Comparison of ENCODE assay signal across 12 cellular contexts in the genomic region with DNA sequence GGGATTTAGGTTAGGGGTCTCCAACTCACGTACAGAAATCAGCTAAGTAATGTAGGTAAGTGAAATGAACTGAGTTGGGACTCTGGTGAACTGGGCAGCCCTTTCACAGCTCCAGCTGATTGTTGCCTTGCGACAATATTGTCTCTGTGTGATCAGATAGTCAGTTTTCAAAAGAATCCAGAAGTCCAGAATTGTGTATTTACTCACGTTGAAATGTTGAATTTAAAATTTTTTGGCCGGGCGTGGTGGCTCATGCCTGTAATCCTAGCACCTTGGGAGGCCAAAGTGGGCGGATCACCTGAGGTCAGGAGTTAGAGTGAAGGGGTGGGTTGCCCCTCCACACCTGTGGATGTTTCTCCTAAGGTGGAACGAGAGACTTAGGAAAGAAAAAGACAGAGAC. TPM values are rescaled to one million over a fixed set of nuclear protein-coding genes. Genes with fewer than 3 reads are reported as not detected.
DNase-seq lines count a peak whose midpoint lies in the region; ATAC-seq and TF ChIP-seq lines count a peak whose summit lies in the region.
"Had no signal": no experiment of that assay in that cellular context is flagged by ENCODE, and none has a peak within 500 bp of the region (broad histone marks: within the 10 kb centered on the region; RNA-seq: fewer than 3 reads in every experiment).

No MANE protein-coding gene starts in this region.

- DNase-seq in HCT116 (ENCODE audit: low read depth, low spot score), result no peak
- DNase-seq in activated CD8-positive, alpha-beta T cell treated with anti-CD3 and anti-CD28 coated beads, Interleukin-2, amount 10 ng/mL, durations not matched to agents 7 days and 5 days, result no peak
- no peak for DNase-seq in memory B cell (ENCODE audit: low spot score in 2 of 2)
- no peak for DNase-seq in NCI-H2196 (lab: John Stamatoyannopoulos, UW; ENCODE audit: unreplicated experiment)
- no peak for DNase-seq in effector memory CD8-positive, alpha-beta T cell
- DNase-seq: activated gamma-delta T cell treated with Interleukin-2 at 50 U/mL for 16 hours had no signal

- peaks cover 69% of the 10 kb centered on the region for H3K4me1 Mint-ChIP-seq in activated CD8-positive, alpha-beta T cell treated with anti-CD3 and anti-CD28 coated beads, Interleukin-2, amount 10 ng/mL, durations not matched to agents 7 days and 5 days (ENCODE audit: low read depth)
- H3K4me1 Mint-ChIP-seq in memory B cell, result peaks cover 33% of the 10 kb centered on the region
- peaks cover 31 to 37% of the 10 kb centered on the region in 2 donors for H3K4me1 Mint-ChIP-seq in effector memory CD8-positive, alpha-beta T cell (ENCODE audit: low read depth in 2 of 2)

- RAD21 ChIA-PET in HCT116 (lab: Charles Lee; ENCODE audit: low non-redundant PET in 1 of 2, low total read pairs in 2 of 2, uncharacterized antibody in 2 of 2, unreplicated experiment in 2 of 2), result interaction anchor here in 1 of 2 experiments (0.6 kb wide), 1 partner anchor 42 kb away, joined by 4 read pairs; no protein-coding TSS in a partner anchor

- CTCF ChIA-PET in HCT116 (lab: Charles Lee), result interaction anchor here (1.0 kb wide), 1 partner anchor 72 kb away, joined by 6 read pairs; no protein-coding TSS in a partner anchor
- CTCF ChIA-PET in activated CD8-positive, alpha-beta T cell treated with anti-CD3 and anti-CD28 coated beads, Interleukin-2, amount 10 ng/mL, durations not matched to agents 7 days and 5 days (lab: Charles Lee), result interaction anchor here (0.6 to 5.1 kb wide), 5 partner anchors 24 to 434 kb away, joined by 3 to 58 read pairs (median 5); a partner anchor contains a TSS

- H3K36me3 ChIP-seq in BLaER1 treated with 17β-estradiol and CSF1 and Interleukin-3, amounts not matched to agents 10 nM and 100 nM, result peaks cover 18 to 36% (median 21%) of the 10 kb centered on the region in 11 experiments
- peaks cover 19 to 31% of the 10 kb centered on the region in 2 experiments for H3K36me3 ChIP-seq in HCT116 (ENCODE audit: control insufficient read depth in 1 of 2, insufficient read depth in 2 of 2, low read length in 2 of 2)

- intact Hi-C loops in HCT116 (cut with micrococcal nuclease), result no loop called here

- peak overlapping the region; percentile 62 for H3K4me3 Mint-ChIP-seq in activated CD8-positive, alpha-beta T cell treated with anti-CD3 and anti-CD28 coated beads, Interleukin-2, amount 10 ng/mL, durations not matched to agents 7 days and 5 days
- no peak overlapping the region for H3K4me3 Mint-ChIP-seq in memory B cell
- no peak overlapping the region for H3K4me3 Mint-ChIP-seq in effector memory CD8-positive, alpha-beta T cell

- peaks cover 46 to 68% (median 61%) of the 10 kb centered on the region in 10 experiments for H3K4me1 ChIP-seq in BLaER1 treated with 17β-estradiol and CSF1 and Interleukin-3, amounts not matched to agents 10 nM and 100 nM
- H3K4me1 ChIP-seq in HCT116 (ENCODE audit: control insufficient read depth in 1 of 2, insufficient read depth in 2 of 2, low read length in 2 of 2), result peaks cover 37 to 55% of the 10 kb centered on the region in 2 experiments

- no peaks in the 10 kb centered on the region for H3K27me3 ChIP-seq in BLaER1 treated with 17β-estradiol and CSF1 and Interleukin-3, amounts not matched to agents 10 nM and 100 nM
- H3K27me3 ChIP-seq in HCT116 (ENCODE audit: insufficient read depth, low read length), result no peaks in the 10 kb centered on the region

- no peaks in the 10 kb centered on the region; a peak in 2 of 22 replicates for H3K9me3 ChIP-seq in BLaER1 treated with 17β-estradiol and CSF1 and Interleukin-3, amounts not matched to agents 10 nM and 100 nM (replicated peaks in 1 of 11)
- H3K9me3 ChIP-seq in HCT116 (ENCODE audit: control insufficient read depth in 1 of 2, insufficient read depth in 1 of 2, low read depth in 1 of 2, low read length in 2 of 2), result no peaks in the 10 kb centered on the region

- TF ChIP-seq POLR2A in HCT116 (IDR thresholded peaks at IDR 0.05; ENCODE audit: borderline replicate concordance, extremely low read depth, insufficient read depth, insufficient read length), result no peak

- H3K79me2 ChIP-seq in HCT116 (ENCODE audit: insufficient read depth, low read length), result peaks cover 96% of the 10 kb centered on the region

- BruUV-seq in HCT116 (replicated peaks; lab: Mats Ljungman, UMichigan), result no TSS peak

- peaks cover 22 to 39% (median 27%) of the 10 kb centered on the region in 11 experiments for H4K20me1 ChIP-seq in BLaER1 treated with 17β-estradiol and CSF1 and Interleukin-3, amounts not matched to agents 10 nM and 100 nM
- H4K20me1 ChIP-seq in HCT116 (ENCODE audit: insufficient read depth), result peaks cover 19% of the 10 kb centered on the region

- peaks cover 37% of the 10 kb centered on the region for H3K36me3 Mint-ChIP-seq in activated CD8-positive, alpha-beta T cell treated with anti-CD3 and anti-CD28 coated beads, Interleukin-2, amount 10 ng/mL, durations not matched to agents 7 days and 5 days (ENCODE audit: low read depth)
- H3K36me3 Mint-ChIP-seq in memory B cell, result peaks cover 13% of the 10 kb centered on the region
- H3K36me3 Mint-ChIP-seq in effector memory CD8-positive, alpha-beta T cell (ENCODE audit: insufficient read depth), result peaks cover 34% of the 10 kb centered on the region

- H3K4me3 ChIP-seq in BLaER1 treated with 17β-estradiol and CSF1 and Interleukin-3, amounts not matched to agents 10 nM and 100 nM, result peak overlapping the region in 8 of 10 experiments; percentile 84 to 96 (median 89); a peak in 9 of 20 replicates
- H3K4me3 ChIP-seq in HCT116 (replicated peaks in 1 of 2; ENCODE audit: low read depth in 1 of 2, low read length in 2 of 2), result peak overlapping the region; percentile 74 to 83; a peak in 3 of 4 replicates

- ATAC-seq in HCT116 (no peak), memory B cell (ENCODE audit: low read depth) (no peak), GM19023 (IDR thresholded peaks at IDR 0.05; ENCODE audit: unreplicated experiment) (no peak), HG02571 (IDR thresholded peaks at IDR 0.05; ENCODE audit: unreplicated experiment) (no peak)
- no peak for ATAC-seq in activated CD8-positive, alpha-beta T cell treated with anti-CD3 and anti-CD28 coated beads, Interleukin-2, amount 10 ng/mL, durations not matched to agents 7 days and 5 days
- ATAC-seq in effector memory CD8-positive, alpha-beta T cell (replicated peaks), result no peak

- H3K27me3 Mint-ChIP-seq in activated CD8-positive, alpha-beta T cell treated with anti-CD3 and anti-CD28 coated beads, Interleukin-2, amount 10 ng/mL, durations not matched to agents 7 days and 5 days (ENCODE audit: low read depth), result no peaks in the 10 kb centered on the region
- no peaks in the 10 kb centered on the region for H3K27me3 Mint-ChIP-seq in memory B cell
- no peaks in the 10 kb centered on the region for H3K27me3 Mint-ChIP-seq in effector memory CD8-positive, alpha-beta T cell

- no peak for TF ChIP-seq RAD21 in HCT116 (IDR thresholded peaks at IDR 0.05; ENCODE audit: low read depth)

- POLR2A ChIA-PET in HCT116 (lab: Charles Lee), result interaction anchor here (3.6 to 9.9 kb wide), 3 partner anchors 14 to 18 kb away, joined by 18 to 343 read pairs (median 30); a partner anchor contains a TSS
- POLR2A ChIA-PET in activated CD8-positive, alpha-beta T cell treated with anti-CD3 and anti-CD28 coated beads, Interleukin-2, amount 10 ng/mL, durations not matched to agents 7 days and 5 days (lab: Charles Lee), result interaction anchor here (1.2 to 10.5 kb wide), 4 partner anchors 15 to 72 kb away, joined by 4 to 507 read pairs (median 54); a partner anchor contains a TSS

- H3K9me3 Mint-ChIP-seq in activated CD8-positive, alpha-beta T cell treated with anti-CD3 and anti-CD28 coated beads, Interleukin-2, amount 10 ng/mL, durations not matched to agents 7 days and 5 days (ENCODE audit: insufficient read depth), result no peaks in the 10 kb centered on the region
- H3K9me3 Mint-ChIP-seq in memory B cell, result no peaks in the 10 kb centered on the region
- no peaks in the 10 kb centered on the region for H3K9me3 Mint-ChIP-seq in effector memory CD8-positive, alpha-beta T cell

- H2AFZ ChIP-seq in HCT116 (ENCODE audit: low read depth, low read length, poor library complexity, severe bottlenecking), result no peak overlapping the region

- H3K9me2 ChIP-seq in HCT116 (ENCODE audit: insufficient read depth), result no peaks in the 10 kb centered on the region

- H3K9ac ChIP-seq in BLaER1 treated with 17β-estradiol and CSF1 and Interleukin-3, amounts not matched to agents 10 nM and 100 nM, result peak overlapping the region in 10 of 11 experiments; percentile 42 to 98 (median 94); a peak in 16 of 22 replicates
- H3K9ac ChIP-seq in HCT116 (ENCODE audit: low read length), result peak overlapping the region; percentile 94

- TF ChIP-seq CTCF in HCT116 (IDR thresholded peaks at IDR 0.05 in 2 of 3, conservative IDR thresholded peaks at IDR 0.05 in 1 of 3; ENCODE audit: borderline replicate concordance in 1 of 3, insufficient read depth in 1 of 3, low read depth in 2 of 3, low read length in 2 of 3), result no peak

- H3K27ac Mint-ChIP-seq in activated CD8-positive, alpha-beta T cell treated with anti-CD3 and anti-CD28 coated beads, Interleukin-2, amount 10 ng/mL, durations not matched to agents 7 days and 5 days, result peak overlapping the region; percentile 28
- H3K27ac Mint-ChIP-seq in memory B cell, result peak overlapping the region; percentile 25
- no peak overlapping the region for H3K27ac Mint-ChIP-seq in effector memory CD8-positive, alpha-beta T cell

- peak overlapping the region; percentile 82 to 97 (median 92) for H3K4me2 ChIP-seq in BLaER1 treated with 17β-estradiol and CSF1 and Interleukin-3, amounts not matched to agents 10 nM and 100 nM
- peak overlapping the region; percentile 92 for H3K4me2 ChIP-seq in HCT116 (ENCODE audit: low read length)

- peak overlapping the region in 6 of 11 experiments; percentile 3 to 98 (median 88); a peak in 7 of 22 replicates for H3K27ac ChIP-seq in BLaER1 treated with 17β-estradiol and CSF1 and Interleukin-3, amounts not matched to agents 10 nM and 100 nM
- H3K27ac ChIP-seq in HCT116 (ENCODE audit: low read depth, low read length), result peak overlapping the region; percentile 85; the same call in 1 of the 2 replicates

RNA-seq across cellular contexts. Expression of a gene that starts 18.8 kb away (rescaled TPM):
- 111 TPM for total RNA-seq in HCT116 (2021; ENCODE audit: unreplicated experiment)
- 113 and 122 TPM in 2 replicates for polyA plus RNA-seq in HCT116 (2012)
- 10 to 100 TPM; 66.0 to 66.9 TPM for total RNA-seq in activated CD8-positive, alpha-beta T cell treated with anti-CD3 and anti-CD28 coated beads, Interleukin-2, amount 10 ng/mL, durations not matched to agents 7 days and 5 days

RNA-seq across cellular contexts. Expression of a gene that starts 22.5 kb away (rescaled TPM):
- 418 TPM for total RNA-seq in HCT116 (2021; ENCODE audit: unreplicated experiment)
- polyA plus RNA-seq in HCT116 (2012), result 519 and 571 TPM in 2 replicates
- 100 to 1,000 TPM; 190 to 202 TPM for total RNA-seq in activated CD8-positive, alpha-beta T cell treated with anti-CD3 and anti-CD28 coated beads, Interleukin-2, amount 10 ng/mL, durations not matched to agents 7 days and 5 days

RNA-seq across cellular contexts. Expression of a gene that starts 25.6 kb away (rescaled TPM):
- not detected for total RNA-seq in HCT116 (2021; ENCODE audit: unreplicated experiment)
- polyA plus RNA-seq in HCT116 (2012), result 0.22 and 0.64 TPM in 2 replicates
- not detected for total RNA-seq in activated CD8-positive, alpha-beta T cell treated with anti-CD3 and anti-CD28 coated beads, Interleukin-2, amount 10 ng/mL, durations not matched to agents 7 days and 5 days
- total RNA-seq: NCI-H460; renal cortical epithelial cell; T-helper 1 cell treated with Interleukin-12 subunit alpha and Interleukin-12 subunit beta and Interleukin-4 antibody, amounts not matched to agents 30 ng/mL and 1 ng/mL, for 36 hours had no signal

RNA-seq across cellular contexts. Expression of a gene that starts 26.4 kb away (rescaled TPM):
- total RNA-seq in HCT116 (2021; ENCODE audit: unreplicated experiment), result 29.5 TPM
- polyA plus RNA-seq in HCT116 (2012), result 38.0 and 43.6 TPM in 2 replicates
- 10 to 100 TPM; 30.4 to 32.7 TPM for total RNA-seq in activated CD8-positive, alpha-beta T cell treated with anti-CD3 and anti-CD28 coated beads, Interleukin-2, amount 10 ng/mL, durations not matched to agents 7 days and 5 days

RNA-seq across cellular contexts. Expression of a gene that starts 53.0 kb away (rescaled TPM):
- 55.5 TPM for total RNA-seq in HCT116 (2021; ENCODE audit: unreplicated experiment)
- polyA plus RNA-seq in HCT116 (2012), result 49.2 and 53.3 TPM in 2 replicates
- total RNA-seq in activated CD8-positive, alpha-beta T cell treated with anti-CD3 and anti-CD28 coated beads, Interleukin-2, amount 10 ng/mL, durations not matched to agents 7 days and 5 days, result 100 to 1,000 TPM; 110 to 111 TPM

Comparison
In these comparisons a context has a peak if more than half of its experiments do, and no peak if none do; other contexts are left out.
1. H3K27ac Mint-ChIP-seq: peak in activated CD8-positive, alpha-beta T cell treated with anti-CD3 and anti-CD28 coated beads, Interleukin-2, amount 10 ng/mL, durations not matched to agents 7 days and 5 days (single experiment) and memory B cell (single experiment); none in effector memory CD8-positive, alpha-beta T cell (0 of 2).